In genomic region chr6:140281794-140282193, GRCh38 we compare ENCODE assay signal across 15 cellular contexts.
A peak's percentile ranks its signal among the peaks of the same experiment; 100 is the strongest.
DNase-seq lines count a peak whose midpoint lies in the region; ATAC-seq and TF ChIP-seq lines count a peak whose summit lies in the region.
"Had no signal": no experiment of that assay in that cellular context is flagged by ENCODE, and none has a peak within 500 bp of the region (broad histone marks: within the 10 kb centered on the region; RNA-seq: fewer than 3 reads in every experiment).

No MANE protein-coding gene starts in this region.

- 91% methylated on average over 1 of the region's 1 CpG for WGBS in hepatocyte (ENCODE audit: low lambda C conversion rate, missing lambda C conversion rate)
- WGBS in liver, result 49% methylated on average over 1 of the region's 1 CpG
- WGBS in endodermal cell (ENCODE audit: insufficient coverage in 1 of 2, insufficient read length in 1 of 2), 2 experiments, result 88 to 100% methylated on average over 1 of the region's 1 CpG

- no peak overlapping the region for H3K9ac ChIP-seq in colonic mucosa (ENCODE audit: low read depth in 2 of 2, low read length in 2 of 2)
- no peak overlapping the region for H3K9ac ChIP-seq in liver (ENCODE audit: low read depth in 1 of 2, low read length in 2 of 2)
- H3K9ac ChIP-seq in endodermal cell (ENCODE audit: extremely low read depth, low read length, poor library complexity, severe bottlenecking), result no peak overlapping the region

- no peak for TF ChIP-seq RAD21 in liver (IDR thresholded peaks at IDR 0.05)

- H3K27ac ChIP-seq in colonic mucosa, result peak overlapping the region; percentile 37
- peak overlapping the region; percentile 54 for H3K27ac ChIP-seq in hepatocyte
- no peak overlapping the region for H3K27ac ChIP-seq in liver (ENCODE audit: low read depth in 1 of 2, low read length in 2 of 2)
- H3K27ac ChIP-seq in endodermal cell (ENCODE audit: low read depth, low read length), result no peak overlapping the region
- H3K27ac ChIP-seq: A549, C4-2B, HL-60 had no signal

- no peaks in the 10 kb centered on the region for H3K27me3 Mint-ChIP-seq in endodermal cell (ENCODE audit: insufficient read depth)

- H3K4me3 ChIP-seq in colonic mucosa (no peak overlapping the region), hepatocyte (no peak overlapping the region), liver (ENCODE audit: low read depth in 1 of 3, low read length in 3 of 3) (no peak overlapping the region), endodermal cell (ENCODE audit: low read length) (no peak overlapping the region)
- H3K4me3 ChIP-seq: A549 had no signal

- H3K9me2 ChIP-seq in hepatocyte (replicated peaks; ENCODE audit: insufficient read depth), result no peaks in the 10 kb centered on the region

- no peaks in the 10 kb centered on the region for H3K9me3 Mint-ChIP-seq in endodermal cell
- H3K9me3 Mint-ChIP-seq: HFFc6 had no signal

- no peaks in the 10 kb centered on the region for H4K20me1 ChIP-seq in hepatocyte (ENCODE audit: insufficient read depth, poor library complexity, severe bottlenecking)

- no peak overlapping the region for H2AFZ ChIP-seq in hepatocyte

- H3K4me3 Mint-ChIP-seq in endodermal cell, result no peak overlapping the region
- H3K4me3 Mint-ChIP-seq: CD4-positive, alpha-beta memory T cell; HFFc6 had no signal

- no peaks in the 10 kb centered on the region for H3K4me1 Mint-ChIP-seq in endodermal cell
- H3K4me1 Mint-ChIP-seq: CD4-positive, alpha-beta memory T cell had no signal

- ATAC-seq in HG03571 (IDR thresholded peaks at IDR 0.05; ENCODE audit: unreplicated experiment), result no peak
- ATAC-seq: A549 had no signal

- TF ChIP-seq CTCF in colonic mucosa (IDR thresholded peaks at IDR 0.05) (no peak), hepatocyte (IDR thresholded peaks at IDR 0.05; ENCODE audit: poor library complexity) (no peak), liver (IDR thresholded peaks at IDR 0.05; ENCODE audit: low read depth, low read length, missing input control) (no peak), endodermal cell (conservative IDR thresholded peaks at IDR 0.05) (no peak)

- H3K36me3 ChIP-seq in colonic mucosa, result no peaks in the 10 kb centered on the region
- no peaks in the 10 kb centered on the region for H3K36me3 ChIP-seq in hepatocyte (replicated peaks; ENCODE audit: insufficient read depth, low read depth)
- H3K36me3 ChIP-seq in liver (ENCODE audit: control insufficient read depth in 4 of 4, insufficient read depth in 3 of 4, low read depth in 1 of 4, low read length in 3 of 4), result no peaks in the 10 kb centered on the region
- H3K36me3 ChIP-seq in endodermal cell (ENCODE audit: control insufficient read depth, insufficient read depth, low read length), result no peaks in the 10 kb centered on the region
- H3K36me3 ChIP-seq: BE2C had no signal

- H3K4me1 ChIP-seq in colonic mucosa, result no peaks in the 10 kb centered on the region
- H3K4me1 ChIP-seq in hepatocyte (ENCODE audit: insufficient read depth), result no peaks in the 10 kb centered on the region
- peaks cover 0 to 5% (median 0%) of the 10 kb centered on the region in 4 donors for H3K4me1 ChIP-seq in liver (ENCODE audit: control insufficient read depth in 4 of 4, insufficient read depth in 4 of 4, low read length in 3 of 4)
- no peaks in the 10 kb centered on the region for H3K4me1 ChIP-seq in endodermal cell (ENCODE audit: control insufficient read depth, insufficient read depth, low read length)
- H3K4me1 ChIP-seq: A549, BE2C had no signal

- H3K27me3 ChIP-seq in colonic mucosa (no peaks in the 10 kb centered on the region), hepatocyte (no peaks in the 10 kb centered on the region), liver (ENCODE audit: control insufficient read depth in 4 of 4, insufficient read depth in 4 of 4, low read length in 3 of 4) (no peaks in the 10 kb centered on the region), endodermal cell (ENCODE audit: control insufficient read depth, insufficient read depth, low read length, poor library complexity, severe bottlenecking) (no peaks in the 10 kb centered on the region)
- H3K27me3 ChIP-seq: BE2C had no signal

- H3K79me2 ChIP-seq in hepatocyte, result no peaks in the 10 kb centered on the region

- no peak for DNase-seq in colonic mucosa
- DNase-seq in hepatocyte (ENCODE audit: low spot score), result no peak
- no peak for DNase-seq in medulla oblongata (ENCODE audit: extremely low spot score)
- DNase-seq in endodermal cell, result no peak
- DNase-seq in stimulated activated CD8-positive, alpha-beta memory T cell treated with anti-CD3 and anti-CD28 coated beads, Interleukin-4, amount 100 ng/mL, for 48 hours, result no peak
- DNase-seq: BE2C; CD4-positive, alpha-beta memory T cell; COR-L47; DMS53; HFFc6 had no signal

- H3K9me3 ChIP-seq in colonic mucosa (no peaks in the 10 kb centered on the region), hepatocyte (ENCODE audit: low read depth) (no peaks in the 10 kb centered on the region), liver (ENCODE audit: control insufficient read depth in 4 of 4, low read length in 3 of 4) (no peaks in the 10 kb centered on the region), endodermal cell (ENCODE audit: control insufficient read depth, low read length) (no peaks in the 10 kb centered on the region)
- H3K9me3 ChIP-seq: A549, BE2C had no signal

- no peak overlapping the region for H3K27ac Mint-ChIP-seq in endodermal cell
- H3K27ac Mint-ChIP-seq: CD4-positive, alpha-beta memory T cell; HFFc6 had no signal

- intact Hi-C loops in colonic mucosa (cut with DNase I), result no loop called here

- no peaks in the 10 kb centered on the region for H3K36me3 Mint-ChIP-seq in endodermal cell (ENCODE audit: low read depth)
- H3K36me3 Mint-ChIP-seq: CD4-positive, alpha-beta memory T cell had no signal

- H3K4me2 ChIP-seq in hepatocyte, result peak overlapping the region; percentile 46
- H3K4me2 ChIP-seq: A549 had no signal

TF ChIP-seq in liver, 16 proteins besides CTCF, POLR2A, EP300 and RAD21:
- no peak for TF ChIP-seq NR2F2 (IDR thresholded peaks at IDR 0.05)
- peak; percentile 27 to 52 for TF ChIP-seq HNF4A (conservative IDR thresholded peaks at IDR 0.05)
TF ChIP-seq in liver: peak in this region for 1.

Comparison
In these comparisons a context has a peak if more than half of its experiments do, and no peak if none do; other contexts are left out.
1. H3K27ac ChIP-seq: peak in colonic mucosa (single experiment) and hepatocyte (single experiment); none in liver (0 of 2) and endodermal cell (single experiment).